In the genomic region with DNA sequence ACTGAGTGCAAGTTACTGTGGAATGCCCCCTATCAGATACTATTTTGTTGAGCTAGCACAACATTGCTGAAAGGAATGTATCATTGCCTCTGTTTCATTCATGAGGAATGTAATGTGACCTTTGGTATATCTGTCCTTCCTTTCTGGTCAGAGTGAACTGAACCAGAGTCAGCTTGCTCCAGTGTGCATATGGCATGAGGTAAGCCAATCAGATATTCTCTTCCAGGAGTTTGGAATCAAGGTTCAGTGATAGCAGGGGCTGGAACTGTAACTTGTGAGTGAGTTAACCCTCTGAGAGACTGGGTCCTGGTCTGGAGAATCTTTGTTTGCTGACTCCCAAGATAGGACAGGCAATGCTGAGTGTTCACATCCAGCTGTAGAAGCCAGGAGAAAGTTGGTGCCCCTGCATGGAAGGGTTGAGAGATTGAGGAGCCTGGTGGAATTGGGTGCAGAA, we compare ENCODE assay signal across 1 cellular context.
A peak's percentile ranks its signal among the peaks of the same experiment; 100 is the strongest.
TF ChIP-seq lines count a peak whose summit lies in the region.

No MANE protein-coding gene starts in this region.

TF ChIP-seq in HepG2, 621 proteins besides CTCF, POLR2A, EP300 and RAD21 (continued from another document and continues in another):
- TF ChIP-seq ZHX2 (IDR thresholded peaks at IDR 0.05; ENCODE audit: low read depth) (no peak), ZHX2 (CRISPR knock-in tag; IDR thresholded peaks at IDR 0.05; ENCODE audit: borderline replicate concordance) (no peak), ZNF317 (CRISPR knock-in tag; IDR thresholded peaks at IDR 0.05) (0 out of 2 replicates have a peak, but pooled peaks have one; percentile 22), SMAD3 (CRISPR knock-in tag; IDR thresholded peaks at IDR 0.05) (peak; percentile 54; the same call in 1 of the 2 replicates), HMG20A (CRISPR knock-in tag; IDR thresholded peaks at IDR 0.05; ENCODE audit: borderline replicate concordance) (peak; percentile 61; the same call in 1 of the 2 replicates), KDM4B (CRISPR knock-in tag; IDR thresholded peaks at IDR 0.05) (no peak), KAT2B (IDR thresholded peaks at IDR 0.05; ENCODE audit: borderline replicate concordance, low read depth, low read length) (no peak), CCDC6 (CRISPR knock-in tag; IDR thresholded peaks at IDR 0.05) (no peak), BRF2 (CRISPR knock-in tag; IDR thresholded peaks at IDR 0.05) (no peak), ASH2L (IDR thresholded peaks at IDR 0.05; ENCODE audit: insufficient read length, low read depth, low read length) (peak; percentile 87), ZNF513 (CRISPR knock-in tag; conservative IDR thresholded peaks at IDR 0.05) (no peak), ZNF703 (CRISPR knock-in tag; IDR thresholded peaks at IDR 0.05; ENCODE audit: borderline replicate concordance) (no peak), ZBTB10 (CRISPR knock-in tag; IDR thresholded peaks at IDR 0.05; ENCODE audit: borderline replicate concordance) (no peak), ZFX (CRISPR knock-in tag; IDR thresholded peaks at IDR 0.05; ENCODE audit: low read depth) (no peak), ZNF564 (CRISPR knock-in tag; IDR thresholded peaks at IDR 0.05) (no peak), RFX5 (IDR thresholded peaks at IDR 0.05; ENCODE audit: low read depth, low read length) (no peak), ZNF780A (CRISPR knock-in tag; IDR thresholded peaks at IDR 0.05) (no peak), CHD2 (IDR thresholded peaks at IDR 0.05; ENCODE audit: low read depth, low read length) (no peak), DDIT3 (CRISPR knock-in tag; IDR thresholded peaks at IDR 0.05) (no peak), KDM5A (IDR thresholded peaks at IDR 0.05; ENCODE audit: borderline replicate concordance, low read length) (no peak), PAXIP1 (CRISPR knock-in tag; conservative IDR thresholded peaks at IDR 0.05) (peak; percentile 93), BHLHE40 (IDR thresholded peaks at IDR 0.05; ENCODE audit: low read length) (no peak), PCBP1 (IDR thresholded peaks at IDR 0.05; ENCODE audit: borderline replicate concordance, low read depth, low read length) (no peak), ZNF691 (CRISPR knock-in tag; IDR thresholded peaks at IDR 0.05; ENCODE audit: borderline replicate concordance, low read depth) (no peak), ZNF547 (CRISPR knock-in tag; IDR thresholded peaks at IDR 0.05) (no peak), ZNF234 (CRISPR knock-in tag; conservative IDR thresholded peaks at IDR 0.05) (no peak), MLXIP (CRISPR knock-in tag; IDR thresholded peaks at IDR 0.05; ENCODE audit: borderline replicate concordance) (no peak), TMF1 (CRISPR knock-in tag; IDR thresholded peaks at IDR 0.05; ENCODE audit: low read depth) (no peak), AKAP8 (CRISPR knock-in tag; IDR thresholded peaks at IDR 0.05) (no peak)
- TF ChIP-seq, protein P1, sequence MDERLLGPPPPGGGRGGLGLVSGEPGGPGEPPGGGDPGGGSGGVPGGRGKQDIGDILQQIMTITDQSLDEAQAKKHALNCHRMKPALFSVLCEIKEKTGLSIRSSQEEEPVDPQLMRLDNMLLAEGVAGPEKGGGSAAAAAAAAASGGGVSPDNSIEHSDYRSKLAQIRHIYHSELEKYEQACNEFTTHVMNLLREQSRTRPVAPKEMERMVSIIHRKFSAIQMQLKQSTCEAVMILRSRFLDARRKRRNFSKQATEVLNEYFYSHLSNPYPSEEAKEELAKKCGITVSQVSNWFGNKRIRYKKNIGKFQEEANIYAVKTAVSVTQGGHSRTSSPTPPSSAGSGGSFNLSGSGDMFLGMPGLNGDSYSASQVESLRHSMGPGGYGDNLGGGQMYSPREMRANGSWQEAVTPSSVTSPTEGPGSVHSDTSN (CRISPR knock-in tag; IDR thresholded peaks at IDR 0.05) = no peak
